In the genomic region with DNA sequence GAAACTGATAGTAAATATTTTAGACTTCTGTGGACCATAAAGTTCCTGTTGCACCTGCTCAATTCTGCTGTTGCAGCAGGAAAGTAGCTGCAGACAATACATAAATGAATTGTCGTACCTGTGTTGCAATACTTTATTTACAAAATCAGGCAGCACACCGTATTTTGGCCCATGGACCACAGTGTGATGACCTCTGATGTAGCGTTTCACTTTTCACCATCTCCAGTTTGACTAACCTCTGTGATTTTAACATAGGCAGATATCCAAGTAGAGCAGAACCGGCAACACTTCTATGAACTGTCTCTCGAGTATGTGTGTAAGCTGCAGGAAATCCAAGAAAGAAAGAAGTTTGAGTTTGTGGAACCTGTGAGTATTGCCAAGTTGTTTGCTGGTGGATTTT, we compare ENCODE assay signal across 21 cellular contexts.
A peak's percentile ranks its signal among the peaks of the same experiment; 100 is the strongest.
DNase-seq lines count a peak whose midpoint lies in the region; ATAC-seq and TF ChIP-seq lines count a peak whose summit lies in the region.
"Had no signal": no experiment of that assay in that cellular context is flagged by ENCODE, and none has a peak within 500 bp of the region (broad histone marks: within the 10 kb centered on the region; RNA-seq: fewer than 3 reads in every experiment).

No MANE protein-coding gene starts in this region.

- H3K27ac ChIP-seq in left ventricle myocardium inferior (replicated peaks) (peak overlapping the region; percentile 64), vagina (peak overlapping the region; percentile 33), A673 (ENCODE audit: low read depth, low read length, poor library complexity, severe bottlenecking) (no peak overlapping the region)
- H3K27ac ChIP-seq: epithelial cell of prostate, parathyroid adenoma had no signal

- TF ChIP-seq CTCF in left ventricle myocardium inferior (IDR thresholded peaks at IDR 0.05; ENCODE audit: borderline replicate concordance) (no peak), fibroblast of the aortic adventitia (IDR thresholded peaks at IDR 0.05; ENCODE audit: insufficient read depth, low read length) (no peak), vagina (IDR thresholded peaks at IDR 0.05) (no peak), A673 (conservative IDR thresholded peaks at IDR 0.05; ENCODE audit: low read depth, low read length) (no peak)

- H3K9me3 ChIP-seq in left ventricle myocardium inferior (replicated peaks) (no peaks in the 10 kb centered on the region), vagina (no peaks in the 10 kb centered on the region), A673 (ENCODE audit: low read depth, low read length, poor library complexity, severe bottlenecking) (no peaks in the 10 kb centered on the region)

- no peaks in the 10 kb centered on the region for H3K27me3 ChIP-seq in left ventricle myocardium inferior (ENCODE audit: low read depth)
- no peaks in the 10 kb centered on the region for H3K27me3 ChIP-seq in vagina
- H3K27me3 ChIP-seq in A673 (replicated peaks; ENCODE audit: insufficient read depth, low read depth, low read length, poor library complexity): no peaks in the 10 kb centered on the region

- no peak overlapping the region for H3K4me3 ChIP-seq in left ventricle myocardium inferior
- no peak overlapping the region for H3K4me3 ChIP-seq in fibroblast of the aortic adventitia (ENCODE audit: low read depth, low read length)
- H3K4me3 ChIP-seq in vagina: no peak overlapping the region
- H3K4me3 ChIP-seq in A673 (ENCODE audit: low read depth, low read length, poor library complexity, severe bottlenecking): no peak overlapping the region

- peaks cover 43% of the 10 kb centered on the region for H3K36me3 ChIP-seq in left ventricle myocardium inferior
- no peaks in the 10 kb centered on the region for H3K36me3 ChIP-seq in vagina
- no peaks in the 10 kb centered on the region for H3K36me3 ChIP-seq in A673 (ENCODE audit: insufficient read depth, low read length, poor library complexity, severe bottlenecking)

- H3K4me1 ChIP-seq in left ventricle myocardium inferior (peaks cover 72% of the 10 kb centered on the region), vagina (peaks cover 42% of the 10 kb centered on the region), A673 (ENCODE audit: insufficient read depth, low read length, poor library complexity, severe bottlenecking) (peaks cover 2% of the 10 kb centered on the region)
- H3K4me1 ChIP-seq: parathyroid adenoma had no signal

- CTCF ChIA-PET in A673 (lab: Charles Lee): no interaction called here

- TF ChIP-seq POLR2A in vagina (IDR thresholded peaks at IDR 0.05): no peak

- no TSS peak for BruUV-seq in A673 (replicated peaks; lab: Mats Ljungman, UMichigan)

- DNase-seq in left ventricle myocardium inferior (no peak), Right ventricle myocardium superior (no peak), fibroblast of the aortic adventitia (ENCODE audit: low read depth) (peak; percentile 55), sciatic nerve (ENCODE audit: low spot score) (no peak), vagina (ENCODE audit: extremely low spot score in 2 of 2) (no peak), UCSD-AML1 (lab: John Stamatoyannopoulos, UW; ENCODE audit: unreplicated experiment) (no peak), A673 (ENCODE audit: low spot score) (no peak)
- DNase-seq in stimulated activated CD4-positive, alpha-beta T cell treated with anti-CD3 and anti-CD28 coated beads, Interleukin-4, amount 100 ng/mL, for 1 hour: no peak
- DNase-seq: activated CD4-positive, alpha-beta T cell treated with anti-CD3 and anti-CD28 coated beads for 4 hours; activated naive CD4-positive, alpha-beta T cell treated with anti-CD3 and anti-CD28 coated beads, Interleukin-2, amount 10 ng/mL, durations not matched to agents 7 days and 5 days; activated T-cell treated with anti-CD3 and anti-CD28 coated beads, Interleukin-2, amount 50 U/mL, for 72 hours; anterior cingulate cortex; central memory CD4-positive, alpha-beta T cell; DMS79; midbrain; NCI-H187 treated with DMSO at 0.1 percent for 48 hours; NCI-H2227 treated with DMSO at 0.1 percent for 48 hours; NCI-H748 treated with DMSO at 0.1 percent for 48 hours had no signal

- ATAC-seq in Right ventricle myocardium superior (ENCODE audit: poor library complexity) (no peak), sciatic nerve (peak; percentile 38)
- ATAC-seq: activated T-cell treated with anti-CD3 and anti-CD28 coated beads, Interleukin-2, amount 50 U/mL, for 72 hours; natural killer cell treated with Interleukin-12 subunit alpha and Interleukin-12 subunit beta and Interleukin-15 and Interleukin-18, amount 100 ng/mL, for 72 hours had no signal

- POLR2A ChIA-PET in A673 (lab: Charles Lee; ENCODE audit: low non-redundant PET): no interaction called here

- intact Hi-C loops in left ventricle myocardium inferior (cut with micrococcal nuclease) (no loop called here), Right ventricle myocardium superior (cut with DNase I) (loop anchor here (2.0 to 5.0 kb wide), 2 partner anchors 132 to 156 kb away; partner anchors contain the start of gene ARHGAP10), sciatic nerve (cut with DNase I) (loop anchor here (10.0 kb wide), 1 partner anchor 130 kb away; the partner anchor contains the start of gene ARHGAP10), vagina (cut with DNase I) (loop anchor here (10.0 kb wide), 1 partner anchor 130 kb away; the partner anchor contains the start of gene ARHGAP10), A673 (cut with micrococcal nuclease; ENCODE audit: unreplicated experiment) (loop anchor here (10.0 kb wide), 1 partner anchor 350 kb away; no protein-coding TSS in a partner anchor)
